ENCODE assay signal across 13 cellular contexts in genomic region chr2:219142329-219142728, GRCh38. TPM values are rescaled to one million over a fixed set of nuclear protein-coding genes. Genes with fewer than 3 reads are reported as not detected.
DNase-seq lines count a peak whose midpoint lies in the region; ATAC-seq and TF ChIP-seq lines count a peak whose summit lies in the region.
"Had no signal": no experiment of that assay in that cellular context is flagged by ENCODE, and none has a peak within 500 bp of the region (broad histone marks: within the 10 kb centered on the region; RNA-seq: fewer than 3 reads in every experiment).

No MANE protein-coding gene starts in this region.

- no peaks in the 10 kb centered on the region for H3K27me3 Mint-ChIP-seq in osteocyte (ENCODE audit: unreplicated experiment)

- peaks cover 29% of the 10 kb centered on the region for H3K4me1 Mint-ChIP-seq in osteocyte (ENCODE audit: unreplicated experiment)

- DNase-seq in EL (peak; percentile 95), PC-9 (peak; percentile 74 to 81), choroid plexus epithelial cell (ENCODE audit: low read depth) (peak; percentile 26), osteocyte (ENCODE audit: extremely low spot score, unreplicated experiment) (peak; percentile 93), cardiac septum (ENCODE audit: low spot score) (no peak)
- DNase-seq: activated CD4-positive, CD25-positive, alpha-beta regulatory T cell treated with anti-CD3 and anti-CD28 coated beads, Interleukin-2, amount 50 U/mL, for 72 hours; activated gamma-delta T cell treated with Interleukin-2 at 50 U/mL for 16 hours; left cardiac atrium; NCI-H1092 treated with DMSO at 0.1 percent for 48 hours had no signal

- no peak overlapping the region for H3K4me2 ChIP-seq in PC-9

- POLR2A ChIA-PET in PC-9 (lab: Charles Lee; ENCODE audit: unreplicated experiment) = interaction anchor here (0.6 kb wide), 2 partner anchors 34 to 108 kb away, joined by 3 read pairs; partner anchors contain the start of gene CNPPD1

- H3K36me3 ChIP-seq in PC-9 (ENCODE audit: low read depth) = no peaks in the 10 kb centered on the region

- H3K9me3 ChIP-seq in PC-9 (ENCODE audit: insufficient read depth, low read depth) = no peaks in the 10 kb centered on the region
- H3K9me3 ChIP-seq: upper lobe of left lung had no signal

- no peaks in the 10 kb centered on the region for H3K27me3 ChIP-seq in PC-9 (ENCODE audit: insufficient read depth, low read depth)
- H3K27me3 ChIP-seq: upper lobe of left lung had no signal

- ATAC-seq in HG03521 (IDR thresholded peaks at IDR 0.05; ENCODE audit: unreplicated experiment) (no peak), GM19351 (IDR thresholded peaks at IDR 0.05; ENCODE audit: unreplicated experiment) (no peak), HG03354 (IDR thresholded peaks at IDR 0.05; ENCODE audit: poor library complexity, severe bottlenecking, unreplicated experiment) (no peak)
- ATAC-seq: left cardiac atrium had no signal

- BruUV-seq in PC-9 (replicated peaks; lab: Mats Ljungman, UMichigan) = no TSS peak

- H3K4me3 Mint-ChIP-seq in osteocyte (ENCODE audit: unreplicated experiment) = no peak overlapping the region

- no peaks in the 10 kb centered on the region for H3K79me2 ChIP-seq in PC-9 (ENCODE audit: low read depth)

- H3K9me3 Mint-ChIP-seq in osteocyte (ENCODE audit: unreplicated experiment) = peaks cover 5% of the 10 kb centered on the region

- peaks cover 5% of the 10 kb centered on the region; the same call in 1 of the 2 replicates for H4K20me1 ChIP-seq in PC-9 (ENCODE audit: insufficient read depth)

- peaks cover 11% of the 10 kb centered on the region for H3K4me1 ChIP-seq in PC-9 (replicated peaks; ENCODE audit: insufficient read depth)
- H3K4me1 ChIP-seq: upper lobe of left lung had no signal

- no peak overlapping the region for H2AFZ ChIP-seq in PC-9

- H3K27ac ChIP-seq in PC-9 = no peak overlapping the region
- H3K27ac ChIP-seq: upper lobe of left lung had no signal

- peaks cover 37% of the 10 kb centered on the region for H3K36me3 Mint-ChIP-seq in osteocyte (ENCODE audit: unreplicated experiment)

- H3F3A ChIP-seq in PC-9 (ENCODE audit: insufficient read depth, low read depth) = peaks cover 5% of the 10 kb centered on the region; the same call in 1 of the 2 replicates

- no peaks in the 10 kb centered on the region for H3K9me2 ChIP-seq in PC-9 (ENCODE audit: insufficient read depth)

- TF ChIP-seq CTCF in PC-9 (conservative IDR thresholded peaks at IDR 0.05) (no peak), choroid plexus epithelial cell (conservative IDR thresholded peaks at IDR 0.05; ENCODE audit: low read depth, low read length) (peak; percentile 28), osteocyte (IDR thresholded peaks at IDR 0.05) (peak; percentile 68)

- intact Hi-C loops in PC-9 (cut with micrococcal nuclease; ENCODE audit: unreplicated experiment) = no loop called here
- intact Hi-C loops in cardiac septum (cut with DNase I) = no loop called here

- H3K4me3 ChIP-seq in PC-9 (no peak overlapping the region), choroid plexus epithelial cell (ENCODE audit: low read depth, low read length) (no peak overlapping the region)
- H3K4me3 ChIP-seq: upper lobe of left lung had no signal

- CTCF ChIA-PET in PC-9 (lab: Charles Lee) = interaction anchor here (0.5 to 0.8 kb wide), 3 partner anchors 23 to 165 kb away, joined by 3 to 6 read pairs (median 3); no protein-coding TSS in a partner anchor

- peak overlapping the region; percentile 66 for H3K27ac Mint-ChIP-seq in osteocyte (ENCODE audit: unreplicated experiment)

RNA-seq across cellular contexts. Expression of gene NHEJ1, which starts 18.3 kb away (rescaled TPM):
- total RNA-seq in PC-9 (2021) (9.8 and 11.2 TPM in 2 replicates), osteocyte (18.0 and 19.3 TPM in 2 replicates), cardiac septum (6.7 TPM)

RNA-seq across cellular contexts. Expression of gene SLC23A3, which starts 27.5 kb away (rescaled TPM):
- total RNA-seq in PC-9 (2021) (7.1 and 7.9 TPM in 2 replicates), osteocyte (2.8 and 5.2 TPM in 2 replicates), cardiac septum (0.48 TPM)

RNA-seq across cellular contexts. Expression of gene CNPPD1, which starts 34.4 kb away (rescaled TPM):
- total RNA-seq in PC-9 (2021) (36.5 and 37.1 TPM in 2 replicates), osteocyte (42.8 and 45.7 TPM in 2 replicates), cardiac septum (67.6 TPM)

RNA-seq across cellular contexts. Expression of gene RETREG2, which starts 35.7 kb away (rescaled TPM):
- total RNA-seq in PC-9 (2021) = 77.0 and 84.4 TPM in 2 replicates
- 101 and 110 TPM in 2 replicates for total RNA-seq in osteocyte
- 31.2 TPM for total RNA-seq in cardiac septum
